ENCODE assay signal across 10 cellular contexts in the genomic region with DNA sequence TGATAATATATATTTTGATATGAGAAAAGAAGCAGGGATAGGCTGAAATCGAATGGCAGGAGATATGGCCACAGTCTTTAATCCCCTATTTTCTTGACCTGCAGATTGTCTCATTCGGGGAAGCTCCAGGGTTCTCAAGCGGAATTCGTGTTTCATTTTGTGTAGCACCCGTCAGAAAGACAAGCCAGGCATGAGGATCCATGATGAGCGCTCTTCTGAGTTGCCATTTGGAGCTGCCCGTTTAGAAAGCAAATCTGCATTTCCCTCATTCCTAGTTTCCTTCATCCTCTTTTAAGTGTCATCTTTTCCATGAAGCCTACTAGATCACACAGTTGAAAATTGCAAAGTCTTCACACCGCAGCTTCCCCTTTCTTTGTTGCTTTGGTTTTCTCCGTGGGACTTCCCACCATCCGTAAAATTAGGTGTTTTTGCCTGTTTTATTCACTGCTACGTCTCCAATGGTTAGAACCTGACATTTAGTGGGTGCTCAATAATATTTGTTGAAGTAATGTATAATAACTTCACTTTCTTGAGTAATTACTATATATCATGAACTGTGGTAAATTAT. TPM values are rescaled to one million over a fixed set of nuclear protein-coding genes. Genes with fewer than 3 reads are reported as not detected.
"Had no signal": no experiment of that assay in that cellular context is flagged by ENCODE, and none has a peak within 500 bp of the region (broad histone marks: within the 10 kb centered on the region; RNA-seq: fewer than 3 reads in every experiment).

No MANE protein-coding gene starts in this region.

- H3K27me3 ChIP-seq: upper lobe of left lung had no signal

- H3K4me3 ChIP-seq: prostate gland, upper lobe of left lung had no signal

- DNase-seq: activated CD4-positive, alpha-beta memory T cell treated with anti-CD3 and anti-CD28 coated beads, Interleukin-2, amount 10 ng/mL, durations not matched to agents 7 days and 5 days; activated CD8-positive, alpha-beta memory T cell treated with anti-CD3 and anti-CD28 coated beads, Interleukin-2, amount 50 U/mL, for 4 hours; activated naive CD8-positive, alpha-beta T cell treated with anti-CD3 and anti-CD28 coated beads, Interleukin-2, amount 50 U/mL, for 24 hours; effector CD4-positive, alpha-beta T cell; foreskin melanocyte; occipital lobe; stimulated activated CD4-positive, alpha-beta T cell treated with anti-CD3 and anti-CD28 coated beads, Interleukin-12 subunit alpha, Interleukin-12 subunit beta, amount 100 ng/mL, for 4 hours; stimulated activated naive CD4-positive, alpha-beta T cell treated with Interleukin-2 at 50 U/mL for 16 hours; upper lobe of left lung had no signal

- H3K27ac ChIP-seq: prostate gland had no signal

RNA-seq across cellular contexts. Expression of a gene that starts 16.9 kb away (rescaled TPM):
- total RNA-seq: activated CD4-positive, alpha-beta memory T cell treated with anti-CD3 and anti-CD28 coated beads, Interleukin-2, amount 10 ng/mL, durations not matched to agents 7 days and 5 days had no signal
